Comparison of ENCODE assay signal across 1 cellular context in genomic region chr5:148873690-148874485, GRCh38.
TF ChIP-seq lines count a peak whose summit lies in the region.

No MANE protein-coding gene starts in this region.

TF ChIP-seq in GM23338, 12 proteins besides CTCF, POLR2A, EP300 and RAD21 (continued from another document):
- no peak for TF ChIP-seq ZNF462 (CRISPR knock-in tag; IDR thresholded peaks at IDR 0.05)
- TF ChIP-seq STAT1 (IDR thresholded peaks at IDR 0.05; ENCODE audit: unreplicated experiment), result no peak
- TF ChIP-seq ZNF331 (CRISPR knock-in tag; IDR thresholded peaks at IDR 0.05; ENCODE audit: low read depth), result no peak
- TF ChIP-seq, protein P1, sequence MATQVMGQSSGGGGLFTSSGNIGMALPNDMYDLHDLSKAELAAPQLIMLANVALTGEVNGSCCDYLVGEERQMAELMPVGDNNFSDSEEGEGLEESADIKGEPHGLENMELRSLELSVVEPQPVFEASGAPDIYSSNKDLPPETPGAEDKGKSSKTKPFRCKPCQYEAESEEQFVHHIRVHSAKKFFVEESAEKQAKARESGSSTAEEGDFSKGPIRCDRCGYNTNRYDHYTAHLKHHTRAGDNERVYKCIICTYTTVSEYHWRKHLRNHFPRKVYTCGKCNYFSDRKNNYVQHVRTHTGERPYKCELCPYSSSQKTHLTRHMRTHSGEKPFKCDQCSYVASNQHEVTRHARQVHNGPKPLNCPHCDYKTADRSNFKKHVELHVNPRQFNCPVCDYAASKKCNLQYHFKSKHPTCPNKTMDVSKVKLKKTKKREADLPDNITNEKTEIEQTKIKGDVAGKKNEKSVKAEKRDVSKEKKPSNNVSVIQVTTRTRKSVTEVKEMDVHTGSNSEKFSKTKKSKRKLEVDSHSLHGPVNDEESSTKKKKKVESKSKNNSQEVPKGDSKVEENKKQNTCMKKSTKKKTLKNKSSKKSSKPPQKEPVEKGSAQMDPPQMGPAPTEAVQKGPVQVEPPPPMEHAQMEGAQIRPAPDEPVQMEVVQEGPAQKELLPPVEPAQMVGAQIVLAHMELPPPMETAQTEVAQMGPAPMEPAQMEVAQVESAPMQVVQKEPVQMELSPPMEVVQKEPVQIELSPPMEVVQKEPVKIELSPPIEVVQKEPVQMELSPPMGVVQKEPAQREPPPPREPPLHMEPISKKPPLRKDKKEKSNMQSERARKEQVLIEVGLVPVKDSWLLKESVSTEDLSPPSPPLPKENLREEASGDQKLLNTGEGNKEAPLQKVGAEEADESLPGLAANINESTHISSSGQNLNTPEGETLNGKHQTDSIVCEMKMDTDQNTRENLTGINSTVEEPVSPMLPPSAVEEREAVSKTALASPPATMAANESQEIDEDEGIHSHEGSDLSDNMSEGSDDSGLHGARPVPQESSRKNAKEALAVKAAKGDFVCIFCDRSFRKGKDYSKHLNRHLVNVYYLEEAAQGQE (IDR thresholded peaks at IDR 0.05; ENCODE audit: unreplicated experiment), result no peak
- TF ChIP-seq EZH2 (IDR thresholded peaks at IDR 0.05; ENCODE audit: low read depth, unreplicated experiment), result no peak
- no peak for TF ChIP-seq JUNB (IDR thresholded peaks at IDR 0.05; ENCODE audit: unreplicated experiment)
- no peak for TF ChIP-seq POLR2AphosphoS5 (IDR thresholded peaks at IDR 0.05; ENCODE audit: low read depth)
- no peak for TF ChIP-seq EZH2phosphoT487 (IDR thresholded peaks at IDR 0.05; ENCODE audit: unreplicated experiment)
